ENCODE assay signal across 8 cellular contexts in the genomic region with DNA sequence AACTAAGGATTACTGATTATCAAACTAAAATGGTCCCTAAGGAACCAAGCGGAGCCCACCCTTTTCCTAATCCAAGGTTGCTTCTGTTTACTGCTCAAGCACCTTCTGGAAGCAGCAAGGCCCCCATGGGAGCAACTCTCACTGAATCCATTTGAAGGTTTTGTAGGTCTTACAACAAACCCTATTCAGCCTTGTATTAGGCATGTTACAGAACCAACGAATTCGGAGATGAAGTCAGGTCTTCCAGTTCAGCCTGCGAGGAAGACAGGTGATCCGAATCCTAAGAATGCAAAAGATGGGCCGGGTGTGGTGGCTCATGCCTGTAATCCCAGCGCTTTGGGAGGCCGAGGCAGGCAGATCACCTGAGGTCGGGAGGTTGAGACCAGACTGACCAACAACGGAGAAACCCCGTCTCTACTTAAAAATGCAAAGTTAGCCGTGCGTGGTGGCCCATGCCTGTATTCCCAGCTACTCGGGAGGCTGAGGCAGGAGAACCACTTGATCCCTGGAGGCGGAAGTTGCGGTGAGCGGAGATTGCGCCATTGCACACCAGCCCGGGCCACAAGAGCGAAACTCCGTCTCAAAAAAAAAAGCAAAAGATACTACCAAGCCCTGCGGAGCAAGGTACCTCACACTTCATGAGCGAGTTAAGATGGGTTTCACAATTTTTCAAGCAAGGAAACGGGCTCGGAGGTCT. TPM values are rescaled to one million over a fixed set of nuclear protein-coding genes. Genes with fewer than 3 reads are reported as not detected.
A peak's percentile ranks its signal among the peaks of the same experiment; 100 is the strongest.
DNase-seq lines count a peak whose midpoint lies in the region; ATAC-seq and TF ChIP-seq lines count a peak whose summit lies in the region.

No MANE protein-coding gene starts in this region.

- H3K9me3 Mint-ChIP-seq in activated CD4-positive, alpha-beta T cell treated with anti-CD3 and anti-CD28 coated beads, Interleukin-2, amount 10 ng/mL, durations not matched to agents 24 days and 14 days = no peaks in the 10 kb centered on the region

- H3K27me3 Mint-ChIP-seq in activated CD4-positive, alpha-beta T cell treated with anti-CD3 and anti-CD28 coated beads, Interleukin-2, amount 10 ng/mL, durations not matched to agents 24 days and 14 days = no peaks in the 10 kb centered on the region

- no peaks in the 10 kb centered on the region for H3K36me3 ChIP-seq in body of pancreas (replicated peaks in 1 of 2; ENCODE audit: insufficient read depth in 1 of 2, low read depth in 2 of 2)
- H3K36me3 ChIP-seq in lung (ENCODE audit: control insufficient read depth in 2 of 2, insufficient read depth in 2 of 2, low read length in 2 of 2) = no peaks in the 10 kb centered on the region
- no peaks in the 10 kb centered on the region for H3K36me3 ChIP-seq in transverse colon

- H3K4me1 Mint-ChIP-seq in activated CD4-positive, alpha-beta T cell treated with anti-CD3 and anti-CD28 coated beads, Interleukin-2, amount 10 ng/mL, durations not matched to agents 24 days and 14 days = peaks cover 25% of the 10 kb centered on the region

- H3K4me3 Mint-ChIP-seq in activated CD4-positive, alpha-beta T cell treated with anti-CD3 and anti-CD28 coated beads, Interleukin-2, amount 10 ng/mL, durations not matched to agents 24 days and 14 days = peak overlapping the region; percentile 96

- 78 to 91% methylated on average over 25 of the region's 25 CpGs for WGBS in body of pancreas, 2 donors
- WGBS in lung, 2 donors = 49 to 75% methylated on average over 25 of the region's 25 CpGs
- WGBS in transverse colon (ENCODE audit: low coverage in 1 of 2), 2 donors = 60 to 92% methylated on average over 2 to 25 of the region's 25 CpGs

- no peaks in the 10 kb centered on the region for H3K9me3 ChIP-seq in body of pancreas
- H3K9me3 ChIP-seq in lung (ENCODE audit: control insufficient read depth in 2 of 2, insufficient read depth in 1 of 2, low read length in 1 of 2) = no peaks in the 10 kb centered on the region
- no peaks in the 10 kb centered on the region for H3K9me3 ChIP-seq in transverse colon

- peak; percentile 61 for DNase-seq in activated CD4-positive, alpha-beta T cell treated with anti-CD3 and anti-CD28 coated beads, Interleukin-2, amount 10 ng/mL, durations not matched to agents 24 days and 14 days
- no peak for DNase-seq in activated CD4-positive, alpha-beta T cell treated with anti-CD3 and anti-CD28 coated beads for 1 hour
- DNase-seq in body of pancreas = peak in 1 of 4 donors; percentile 14
- DNase-seq in lung (ENCODE audit: low spot score) = peak; percentile 56
- DNase-seq in transverse colon = peak; percentile 28
- DNase-seq in amniotic stem cell (lab: John Stamatoyannopoulos, UW) = no peak
- no peak for DNase-seq in HuH-7.5 (ENCODE audit: low spot score)
- DNase-seq in effector CD8-positive, alpha-beta T cell (lab: John Stamatoyannopoulos, UW) = no peak

- TF ChIP-seq POLR2A in body of pancreas (IDR thresholded peaks at IDR 0.05) (no peak), transverse colon (IDR thresholded peaks at IDR 0.05) (no peak)

- H3K27me3 ChIP-seq in body of pancreas (no peaks in the 10 kb centered on the region), lung (ENCODE audit: control insufficient read depth, insufficient read depth) (no peaks in the 10 kb centered on the region), transverse colon (no peaks in the 10 kb centered on the region)

- intact Hi-C loops in activated CD4-positive, alpha-beta T cell treated with anti-CD3 and anti-CD28 coated beads, Interleukin-2, amount 10 ng/mL, durations not matched to agents 24 days and 14 days (cut with micrococcal nuclease) = loop anchor here (2.0 to 5.0 kb wide), 3 partner anchors 14 to 1228 kb away; partner anchors contain the start of gene FRY
- intact Hi-C loops in body of pancreas (cut with DNase I) = no loop called here
- intact Hi-C loops in transverse colon (cut with DNase I; ENCODE audit: low total_unique reads) = loop anchor here (5.0 kb wide), 1 partner anchor 287 kb away; no protein-coding TSS in a partner anchor

- H3K36me3 Mint-ChIP-seq in activated CD4-positive, alpha-beta T cell treated with anti-CD3 and anti-CD28 coated beads, Interleukin-2, amount 10 ng/mL, durations not matched to agents 24 days and 14 days (ENCODE audit: low read depth) = peaks cover 12% of the 10 kb centered on the region

- H3K4me1 ChIP-seq in body of pancreas (peaks cover 10% of the 10 kb centered on the region), lung (ENCODE audit: control insufficient read depth in 2 of 2, insufficient read depth in 2 of 2, low read length in 2 of 2) (peaks cover 0 to 2% of the 10 kb centered on the region in 2 donors), transverse colon (peaks cover 3 to 21% (median 13%) of the 10 kb centered on the region in 4 donors)

- H3K27ac ChIP-seq in body of pancreas (peak overlapping the region; percentile 75 to 93 (median 91)), lung (ENCODE audit: low read depth in 1 of 2, low read length in 1 of 2) (peak overlapping the region; percentile 86 to 98), transverse colon (peak overlapping the region; percentile 88 to 95 (median 92))

- no peak for TF ChIP-seq CTCF in body of pancreas (IDR thresholded peaks at IDR 0.05)
- TF ChIP-seq CTCF in lung (IDR thresholded peaks at IDR 0.05; ENCODE audit: control extremely low read depth, extremely low read depth) = no peak
- no peak for TF ChIP-seq CTCF in transverse colon (IDR thresholded peaks at IDR 0.05)

- ATAC-seq in body of pancreas (no peak), lung (ENCODE audit: insufficient read depth, low FRiP score) (peak; percentile 3)

- no peak for TF ChIP-seq EP300 in transverse colon (IDR thresholded peaks at IDR 0.05; ENCODE audit: low read depth)

- H3K4me3 ChIP-seq in body of pancreas (no peak overlapping the region), lung (no peak overlapping the region), transverse colon (peak overlapping the region in 3 of 4 donors; percentile 63 to 86 (median 81))

- in situ Hi-C loops in transverse colon (cut with MboI; ENCODE audit: low pct_ligation_motif_present in 1 of 4, low pct_unique_long_range_greater_than_20kb in 1 of 4, low sequenced_read_pairs in 3 of 4) = loop anchor here in 2 of 4 donors (25.0 kb wide), 2 partner anchors 302 to 402 kb away; no protein-coding TSS in a partner anchor

- H3K27ac Mint-ChIP-seq in activated CD4-positive, alpha-beta T cell treated with anti-CD3 and anti-CD28 coated beads, Interleukin-2, amount 10 ng/mL, durations not matched to agents 24 days and 14 days = peak overlapping the region; percentile 100

RNA-seq across cellular contexts. Expression of gene ZAR1L, which starts 0.7 kb away (rescaled TPM):
- total RNA-seq in activated CD4-positive, alpha-beta T cell treated with anti-CD3 and anti-CD28 coated beads, Interleukin-2, amount 10 ng/mL, durations not matched to agents 24 days and 14 days = 0.19 TPM in 1 of 2 replicates, not detected in the other
- total RNA-seq in body of pancreas (not detected), lung (not detected), transverse colon (not detected)
- not detected for polyA plus RNA-seq in lung

RNA-seq across cellular contexts. Expression of gene BRCA2, which starts 0.9 kb away (rescaled TPM):
- total RNA-seq in activated CD4-positive, alpha-beta T cell treated with anti-CD3 and anti-CD28 coated beads, Interleukin-2, amount 10 ng/mL, durations not matched to agents 24 days and 14 days = 23.1 and 24.7 TPM in 2 replicates
- total RNA-seq in body of pancreas (1 to 10 TPM in 1 of 2 donors, under 1 TPM in 1; 0.66 to 1.0 TPM), lung (10 to 100 TPM in 1 of 2 donors, 1 to 10 TPM in 1; 3.7 to 12.8 TPM), transverse colon (1 to 10 TPM in 3 of 4 donors, not detected in 1; 1.6 to 4.8 (median 2.4) TPM)
- 1 to 10 TPM in 1 of 2 donors, under 1 TPM in 1; 0.85 to 1.1 TPM for polyA plus RNA-seq in lung

Comparison
In these comparisons a context has a peak if more than half of its experiments do, and no peak if none do; other contexts are left out.
1. DNase-seq: peak in activated CD4-positive, alpha-beta T cell treated with anti-CD3 and anti-CD28 coated beads, Interleukin-2, amount 10 ng/mL, durations not matched to agents 24 days and 14 days (single experiment), lung (single experiment) and transverse colon (single experiment); none in activated CD4-positive, alpha-beta T cell treated with anti-CD3 and anti-CD28 coated beads for 1 hour (single experiment), amniotic stem cell (single experiment), HuH-7.5 (single experiment) and effector CD8-positive, alpha-beta T cell (single experiment).
2. H3K4me3 ChIP-seq: peak in transverse colon (3 of 4); none in body of pancreas (0 of 2) and lung (single experiment).
3. Peak in every context shown above with its lines, with median percentiles within 50 percentile points of each other: H3K27ac ChIP-seq.